1 cellular context compared by ENCODE assay signal in genomic region chr10:89426230-89426868, GRCh38.
TF ChIP-seq lines count a peak whose summit lies in the region.

No MANE protein-coding gene starts in this region.

TF ChIP-seq in HepG2, 621 proteins besides CTCF, POLR2A, EP300 and RAD21:
- no peak for TF ChIP-seq FOXP1 (IDR thresholded peaks at IDR 0.05)
- TF ChIP-seq FOXP1 (CRISPR knock-in tag; IDR thresholded peaks at IDR 0.05): no peak
- TF ChIP-seq U2AF2 (IDR thresholded peaks at IDR 0.05; ENCODE audit: low read depth, low read length): no peak
- no peak for TF ChIP-seq TP53 (CRISPR knock-in tag; conservative IDR thresholded peaks at IDR 0.05)
- no peak for TF ChIP-seq FOSL2 (CRISPR knock-in tag; IDR thresholded peaks at IDR 0.05)
- peak; percentile 77; the same call in 1 of the 2 replicates for TF ChIP-seq SMC3 (IDR thresholded peaks at IDR 0.05; ENCODE audit: low read length)
- no peak for TF ChIP-seq ZNF543 (CRISPR knock-in tag; IDR thresholded peaks at IDR 0.05)
- peak; percentile 88 for TF ChIP-seq STAG1 (CRISPR knock-in tag; IDR thresholded peaks at IDR 0.05)
- TF ChIP-seq ZNF841 (CRISPR knock-in tag; IDR thresholded peaks at IDR 0.05; ENCODE audit: borderline replicate concordance): no peak
- 0 out of 2 replicates have a peak, but pooled peaks have one; percentile 22 for TF ChIP-seq ARID5B (CRISPR knock-in tag; IDR thresholded peaks at IDR 0.05)
- TF ChIP-seq AFF4 (CRISPR knock-in tag; IDR thresholded peaks at IDR 0.05): no peak
- TF ChIP-seq GLMP (CRISPR knock-in tag; IDR thresholded peaks at IDR 0.05; ENCODE audit: borderline replicate concordance): no peak
- TF ChIP-seq IRF2 (CRISPR knock-in tag; IDR thresholded peaks at IDR 0.05): no peak
- no peak for TF ChIP-seq ZSCAN22 (CRISPR knock-in tag; IDR thresholded peaks at IDR 0.05)
- TF ChIP-seq SIN3A (IDR thresholded peaks at IDR 0.05; ENCODE audit: borderline replicate concordance, low read depth, low read length): no peak
- TF ChIP-seq ZSCAN21 (CRISPR knock-in tag; IDR thresholded peaks at IDR 0.05; ENCODE audit: borderline replicate concordance): no peak
- no peak for TF ChIP-seq HMGA1 (CRISPR knock-in tag; conservative IDR thresholded peaks at IDR 0.05)
- TF ChIP-seq, protein P1, sequence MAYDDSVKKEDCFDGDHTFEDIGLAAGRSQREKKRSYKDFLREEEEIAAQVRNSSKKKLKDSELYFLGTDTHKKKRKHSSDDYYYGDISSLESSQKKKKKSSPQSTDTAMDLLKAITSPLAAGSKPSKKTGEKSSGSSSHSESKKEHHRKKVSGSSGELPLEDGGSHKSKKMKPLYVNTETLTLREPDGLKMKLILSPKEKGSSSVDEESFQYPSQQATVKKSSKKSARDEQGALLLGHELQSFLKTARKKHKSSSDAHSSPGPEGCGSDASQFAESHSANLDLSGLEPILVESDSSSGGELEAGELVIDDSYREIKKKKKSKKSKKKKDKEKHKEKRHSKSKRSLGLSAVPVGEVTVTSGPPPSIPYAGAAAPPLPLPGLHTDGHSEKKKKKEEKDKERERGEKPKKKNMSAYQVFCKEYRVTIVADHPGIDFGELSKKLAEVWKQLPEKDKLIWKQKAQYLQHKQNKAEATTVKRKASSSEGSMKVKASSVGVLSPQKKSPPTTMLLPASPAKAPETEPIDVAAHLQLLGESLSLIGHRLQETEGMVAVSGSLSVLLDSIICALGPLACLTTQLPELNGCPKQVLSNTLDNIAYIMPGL (CRISPR knock-in tag; IDR thresholded peaks at IDR 0.05; ENCODE audit: borderline replicate concordance in 1 of 2, low read depth in 1 of 2): 0 out of 4 replicates have a peak, but pooled peaks of 1 of the 2 experiments have one; percentile 19
- TF ChIP-seq DBP (CRISPR knock-in tag; IDR thresholded peaks at IDR 0.05; ENCODE audit: not compliant biosample characterization): no peak
- TF ChIP-seq HHEX (CRISPR knock-in tag; IDR thresholded peaks at IDR 0.05): no peak
- TF ChIP-seq SP1 (IDR thresholded peaks at IDR 0.05): no peak
- no peak for TF ChIP-seq SP1 (CRISPR knock-in tag; IDR thresholded peaks at IDR 0.05)
- TF ChIP-seq, protein P2, sequence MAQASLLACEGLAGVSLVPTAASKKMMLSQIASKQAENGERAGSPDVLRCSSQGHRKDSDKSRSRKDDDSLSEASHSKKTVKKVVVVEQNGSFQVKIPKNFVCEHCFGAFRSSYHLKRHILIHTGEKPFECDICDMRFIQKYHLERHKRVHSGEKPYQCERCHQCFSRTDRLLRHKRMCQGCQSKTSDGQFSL (CRISPR knock-in tag; IDR thresholded peaks at IDR 0.05): no peak
- no peak for TF ChIP-seq CBFB (CRISPR knock-in tag; IDR thresholded peaks at IDR 0.05)
- no peak for TF ChIP-seq RBM39 (IDR thresholded peaks at IDR 0.05; ENCODE audit: low read depth, low read length, poor library complexity, severe bottlenecking)
- TF ChIP-seq ZNF709 (CRISPR knock-in tag; IDR thresholded peaks at IDR 0.05): no peak
- 0 out of 2 replicates have a peak, but pooled peaks have one; percentile 25 for TF ChIP-seq SMYD3 (CRISPR knock-in tag; IDR thresholded peaks at IDR 0.05)
- no peak for TF ChIP-seq ZNF557 (CRISPR knock-in tag; IDR thresholded peaks at IDR 0.05)
- TF ChIP-seq, protein P3, sequence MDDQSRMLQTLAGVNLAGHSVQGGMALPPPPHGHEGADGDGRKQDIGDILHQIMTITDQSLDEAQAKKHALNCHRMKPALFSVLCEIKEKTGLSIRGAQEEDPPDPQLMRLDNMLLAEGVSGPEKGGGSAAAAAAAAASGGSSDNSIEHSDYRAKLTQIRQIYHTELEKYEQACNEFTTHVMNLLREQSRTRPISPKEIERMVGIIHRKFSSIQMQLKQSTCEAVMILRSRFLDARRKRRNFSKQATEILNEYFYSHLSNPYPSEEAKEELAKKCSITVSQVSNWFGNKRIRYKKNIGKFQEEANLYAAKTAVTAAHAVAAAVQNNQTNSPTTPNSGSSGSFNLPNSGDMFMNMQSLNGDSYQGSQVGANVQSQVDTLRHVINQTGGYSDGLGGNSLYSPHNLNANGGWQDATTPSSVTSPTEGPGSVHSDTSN (CRISPR knock-in tag; IDR thresholded peaks at IDR 0.05; ENCODE audit: borderline replicate concordance): no peak
- no peak for TF ChIP-seq ZNF781 (CRISPR knock-in tag; IDR thresholded peaks at IDR 0.05; ENCODE audit: borderline replicate concordance, not compliant biosample characterization)
- TF ChIP-seq MZF1 (CRISPR knock-in tag; IDR thresholded peaks at IDR 0.05; ENCODE audit: borderline replicate concordance): no peak
- no peak for TF ChIP-seq ARNT (IDR thresholded peaks at IDR 0.05)
